In the genomic region with DNA sequence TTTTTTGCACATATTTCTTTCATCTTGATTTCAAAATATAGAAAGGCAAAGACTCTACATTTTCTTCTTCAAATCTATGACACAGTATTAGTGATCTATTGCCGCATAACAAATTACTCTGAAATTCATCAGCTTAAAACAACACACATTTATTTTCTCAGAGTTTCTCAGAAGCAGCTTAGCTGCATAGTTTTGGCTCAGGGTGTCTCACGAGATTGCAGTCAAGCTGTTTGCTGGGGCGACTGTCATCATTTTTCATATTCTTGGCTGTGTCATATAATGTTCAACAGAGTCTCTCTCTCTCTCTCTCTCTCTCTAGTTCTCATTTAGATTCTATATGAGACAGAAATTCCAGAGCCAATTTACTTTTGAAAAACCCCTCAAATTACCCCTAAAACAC, we compare ENCODE assay signal across 15 cellular contexts.
DNase-seq lines count a peak whose midpoint lies in the region; ATAC-seq, FAIRE-seq and TF ChIP-seq lines count a peak whose summit lies in the region.
"Had no signal": no experiment of that assay in that cellular context is flagged by ENCODE, and none has a peak within 500 bp of the region (broad histone marks: within the 10 kb centered on the region; RNA-seq: fewer than 3 reads in every experiment).

No MANE protein-coding gene starts in this region.

- H3K9me3 Mint-ChIP-seq in chondrocyte (ENCODE audit: low read depth), result no peaks in the 10 kb centered on the region

- intact Hi-C loops in testis (cut with DNase I; ENCODE audit: low total_unique reads), result no loop called here

- H3K4me3 ChIP-seq in A549 (no peak overlapping the region), retinal pigment epithelial cell (ENCODE audit: low read length) (no peak overlapping the region), testis (no peak overlapping the region)
- H3K4me3 ChIP-seq: BLaER1 treated with 17β-estradiol and CSF1 and Interleukin-3, amounts not matched to agents 10 nM and 100 nM; K562 had no signal

- no peak for TF ChIP-seq EP300 in A549 (IDR thresholded peaks at IDR 0.05)

- peaks cover 9% of the 10 kb centered on the region; the same call in 1 of the 3 replicates for H3K9me3 ChIP-seq in A549
- H3K9me3 ChIP-seq in testis, result no peaks in the 10 kb centered on the region

- ATAC-seq in A549, result no peak
- ATAC-seq: HCT116, K562 had no signal

- TF ChIP-seq POLR2A in A549 (IDR thresholded peaks at IDR 0.05; ENCODE audit: low read length) (no peak), testis (IDR thresholded peaks at IDR 0.05) (no peak)

- TF ChIP-seq CTCF in A549 (IDR thresholded peaks at IDR 0.05), result no peak
- TF ChIP-seq CTCF in chondrocyte (IDR thresholded peaks at IDR 0.05), result no peak
- no peak for TF ChIP-seq CTCF in retinal pigment epithelial cell (conservative IDR thresholded peaks at IDR 0.05; ENCODE audit: low read depth, low read length)
- no peak for TF ChIP-seq CTCF in testis (IDR thresholded peaks at IDR 0.05)

- no peaks in the 10 kb centered on the region for H3K36me3 Mint-ChIP-seq in chondrocyte (ENCODE audit: low read depth)
- H3K36me3 Mint-ChIP-seq: CD4-positive, CD25-positive, alpha-beta regulatory T cell had no signal

- H3K4me1 Mint-ChIP-seq in chondrocyte (ENCODE audit: low read depth), result peaks cover 18% of the 10 kb centered on the region

- H3K36me3 ChIP-seq in testis (ENCODE audit: low read depth, missing control alignments), result no peaks in the 10 kb centered on the region
- H3K36me3 ChIP-seq: BLaER1 treated with 17β-estradiol and CSF1 and Interleukin-3, amounts not matched to agents 10 nM and 100 nM had no signal

- H3K4me1 ChIP-seq in A549, result peaks cover 57% of the 10 kb centered on the region
- H3K4me1 ChIP-seq in testis, result no peaks in the 10 kb centered on the region

- TF ChIP-seq RAD21 in A549 (conservative IDR thresholded peaks at IDR 0.05 in 1 of 2, IDR thresholded peaks at IDR 0.05 in 1 of 2), result no peak

- no peaks in the 10 kb centered on the region for H3K27me3 ChIP-seq in testis
- H3K27me3 ChIP-seq: BLaER1 treated with 17β-estradiol and CSF1 and Interleukin-3, amounts not matched to agents 10 nM and 100 nM had no signal

- H3K27ac Mint-ChIP-seq in chondrocyte (ENCODE audit: unreplicated experiment), result peak overlapping the region; percentile 29
- H3K27ac Mint-ChIP-seq: CD4-positive, CD25-positive, alpha-beta regulatory T cell had no signal

- H3K4me2 ChIP-seq in A549, result no peak overlapping the region
- H3K4me2 ChIP-seq: BLaER1 treated with 17β-estradiol and CSF1 and Interleukin-3, amounts not matched to agents 10 nM and 100 nM had no signal

- CTCF ChIA-PET in A549 (lab: Yijun Ruan, JAX), result interaction anchor here (0.6 to 4.2 kb wide), 7 partner anchors 24 to 1200 kb away, joined by 3 to 13 read pairs (median 4); a partner anchor contains a TSS

- peaks cover 4% of the 10 kb centered on the region for H3K27me3 Mint-ChIP-seq in chondrocyte (ENCODE audit: low read depth)

- H3K4me3 Mint-ChIP-seq in chondrocyte (ENCODE audit: unreplicated experiment), result no peak overlapping the region
- H3K4me3 Mint-ChIP-seq: CD4-positive, CD25-positive, alpha-beta regulatory T cell had no signal

- WGBS in A549 (ENCODE audit: missing lambda C conversion rate), result 71% methylated on average over 3 of the region's 3 CpGs
- WGBS in testis, 2 donors, result 73 to 79% methylated on average over 3 of the region's 3 CpGs

- FAIRE-seq in A549 (lab: Jason Lieb, UNC), result no peak
- FAIRE-seq: G401.6, K562 had no signal

- DNase-seq in A549 (ENCODE audit: low read depth in 1 of 2, low spot score in 1 of 2) (no peak), NCI-H446 treated with DMSO at 0.1 percent for 48 hours (lab: John Stamatoyannopoulos, UW) (peak; percentile 68), chondrocyte (ENCODE audit: low spot score) (no peak), retinal pigment epithelial cell (ENCODE audit: low read depth) (peak; percentile 19), NCI-H526 (lab: John Stamatoyannopoulos, UW) (no peak), testis (no peak), DMS153 (lab: John Stamatoyannopoulos, UW) (no peak)
- DNase-seq: CD4-positive, CD25-positive, alpha-beta regulatory T cell; DMS 273 treated with DMSO at 0.1 percent for 48 hours; DMS79 had no signal

- H3K27ac ChIP-seq in A549 (peak overlapping the region; percentile 92 to 93), testis (no peak overlapping the region)
- H3K27ac ChIP-seq: 22Rv1; BLaER1 treated with 17β-estradiol and CSF1 and Interleukin-3, amounts not matched to agents 10 nM and 100 nM had no signal

- POLR2A ChIA-PET in A549 (lab: Yijun Ruan, JAX), result interaction anchor here (0.6 to 2.1 kb wide), 3 partner anchors 30 to 87 kb away, joined by 3 to 7 read pairs (median 3); a partner anchor contains a TSS

TF ChIP-seq in A549, 52 proteins besides CTCF, POLR2A, EP300 and RAD21:
- no peak for TF ChIP-seq RCOR1 (IDR thresholded peaks at IDR 0.05; ENCODE audit: low read depth, low read length)
- TF ChIP-seq KDM1A (IDR thresholded peaks at IDR 0.05; ENCODE audit: low read depth), result no peak
- no peak for TF ChIP-seq TP53 (CRISPR knock-in tag; IDR thresholded peaks at IDR 0.05)
TF ChIP-seq in A549: peak in this region for 0.

Comparison
In these comparisons a context has a peak if more than half of its experiments do, and no peak if none do; other contexts are left out.
1. DNase-seq: peak in NCI-H446 treated with DMSO at 0.1 percent for 48 hours (single experiment) and retinal pigment epithelial cell (single experiment); none in A549 (0 of 2), chondrocyte (single experiment), NCI-H526 (0 of 2), testis (single experiment) and DMS153 (single experiment).
2. H3K27ac ChIP-seq: peak in A549 (2 of 2); none in testis (0 of 2).